17 cellular contexts compared by ENCODE assay signal in genomic region chr1:11046625-11047365, GRCh38. TPM values are rescaled to one million over a fixed set of nuclear protein-coding genes. Genes with fewer than 3 reads are reported as not detected.
"Had no signal": no experiment of that assay in that cellular context is flagged by ENCODE, and none has a peak within 500 bp of the region (broad histone marks: within the 10 kb centered on the region; RNA-seq: fewer than 3 reads in every experiment).

TSS of gene MASP2 (minus strand) at chr1:11047239. CDS start at chr1:11047207, 32 bp downstream.

- H3K4me2 ChIP-seq: hepatocyte had no signal

- H3K36me3 ChIP-seq: left ventricle myocardium inferior, pancreas, thoracic aorta, upper lobe of left lung had no signal

- H2AFZ ChIP-seq: hepatocyte had no signal

- H3K27ac ChIP-seq: dorsolateral prefrontal cortex, foreskin keratinocyte, hepatocyte, left ventricle myocardium inferior, pancreas, SK-N-MC, thoracic aorta, upper lobe of left lung had no signal

- H3K79me2 ChIP-seq: hepatocyte had no signal

- H3K4me3 ChIP-seq: dorsolateral prefrontal cortex, hepatocyte, left ventricle myocardium inferior, pancreas, SK-N-MC, thoracic aorta, upper lobe of left lung had no signal

- H3K4me1 ChIP-seq: left ventricle myocardium inferior, pancreas had no signal

- DNase-seq: activated CD4-positive, alpha-beta T cell treated with anti-CD3 and anti-CD28 coated beads, Interleukin-2, amount 50 U/mL, for 1 hour; activated naive CD8-positive, alpha-beta T cell treated with anti-CD3 and anti-CD28 coated beads for 36 hours; central memory CD4-positive, alpha-beta T cell; foreskin keratinocyte; left ventricle myocardium inferior; mesendoderm; naive thymus-derived CD4-positive, alpha-beta T cell; pancreas; T-cell; T-helper 9 cell; upper lobe of left lung had no signal

- H3K27me3 ChIP-seq: dorsolateral prefrontal cortex, foreskin keratinocyte, hepatocyte, pancreas, upper lobe of left lung had no signal

- ATAC-seq: foreskin keratinocyte; naive thymus-derived CD4-positive, alpha-beta T cell; pancreas; T-cell had no signal

- H3K9me3 ChIP-seq: left ventricle myocardium inferior, pancreas, thoracic aorta, upper lobe of left lung had no signal

RNA-seq across cellular contexts. Expression of gene MASP2, which starts in this region (rescaled TPM):
- total RNA-seq: fibroblast of lung, left ventricle myocardium inferior, mucosa of gallbladder, pancreas, thoracic aorta, upper lobe of left lung had no signal
- polyA plus RNA-seq: fibroblast of lung had no signal
